ENCODE assay signal across 9 cellular contexts in the genomic region with DNA sequence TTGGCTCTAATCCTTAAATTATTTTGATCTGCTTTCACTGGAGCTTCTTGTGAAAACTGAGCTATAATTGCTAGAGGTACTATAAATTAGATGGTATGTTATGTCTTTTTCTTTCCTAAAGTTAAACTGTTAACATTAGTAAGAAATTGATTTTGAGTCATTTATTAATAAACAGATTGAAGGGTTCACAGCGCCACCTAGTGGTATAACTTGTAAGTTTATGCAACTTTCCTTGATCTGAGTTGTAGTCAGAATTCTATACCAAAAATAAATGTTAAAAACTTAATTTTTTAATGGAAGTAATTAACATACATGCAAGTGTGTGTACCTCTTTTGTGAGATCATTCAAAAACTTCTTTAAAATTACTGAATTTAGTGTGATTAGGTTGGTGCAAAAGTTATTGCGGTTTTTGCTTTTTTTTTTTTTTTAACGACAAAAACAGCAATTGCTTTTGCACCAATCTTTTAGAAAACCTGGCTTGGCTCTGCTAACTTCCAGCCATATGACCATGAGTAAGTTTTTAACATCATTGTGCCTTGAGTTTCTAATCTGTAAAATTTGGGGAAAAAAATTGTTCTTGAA.
DNase-seq lines count a peak whose midpoint lies in the region; ATAC-seq, FAIRE-seq and TF ChIP-seq lines count a peak whose summit lies in the region.
"Had no signal": no experiment of that assay in that cellular context is flagged by ENCODE, and none has a peak within 500 bp of the region (broad histone marks: within the 10 kb centered on the region; RNA-seq: fewer than 3 reads in every experiment).

No MANE protein-coding gene starts in this region.

- peak; percentile 89 for FAIRE-seq in endometrium (lab: Jason Lieb, UNC)

- H4K20me1 ChIP-seq in OCI-LY7 (ENCODE audit: insufficient read depth, low read length), result no peaks in the 10 kb centered on the region
- no peaks in the 10 kb centered on the region for H4K20me1 ChIP-seq in osteoblast (ENCODE audit: insufficient read depth, low read length)
- H4K20me1 ChIP-seq: BLaER1 had no signal

- H3K27ac ChIP-seq in OCI-LY7 (ENCODE audit: low read depth, low read length, poor library complexity, severe bottlenecking) (no peak overlapping the region), osteoblast (ENCODE audit: low read depth, low read length) (no peak overlapping the region)
- H3K27ac ChIP-seq: BLaER1 had no signal

- CTCF ChIA-PET in OCI-LY7 (lab: Charles Lee; ENCODE audit: unreplicated experiment), result interaction anchor here (1.0 kb wide), 1 partner anchor 18 kb away, joined by 3 read pairs; no protein-coding TSS in a partner anchor

- no peak for ATAC-seq in GM19452 (IDR thresholded peaks at IDR 0.05; ENCODE audit: unreplicated experiment)

- H3K4me1 ChIP-seq in OCI-LY7 (ENCODE audit: insufficient read depth, low read length, poor library complexity, severe bottlenecking) (no peaks in the 10 kb centered on the region), osteoblast (ENCODE audit: insufficient read depth, low read length) (no peaks in the 10 kb centered on the region)

- DNase-seq in DMS153 treated with DMSO at 0.1 percent for 48 hours (lab: John Stamatoyannopoulos, UW; ENCODE audit: unreplicated experiment) (peak; percentile 6), DMS153 (lab: John Stamatoyannopoulos, UW) (no peak), GM20000 (ENCODE audit: low spot score) (peak; percentile 46), OCI-LY7 (ENCODE audit: low spot score) (peak; percentile 59), osteoblast (ENCODE audit: insufficient read length, low spot score, missing footprints) (no peak), mesenteric fat pad (ENCODE audit: low spot score) (no peak)

- no peak overlapping the region for H2AFZ ChIP-seq in OCI-LY7 (ENCODE audit: low read length)
- no peak overlapping the region for H2AFZ ChIP-seq in osteoblast (ENCODE audit: low read length)

- no peaks in the 10 kb centered on the region for H3K9me2 ChIP-seq in OCI-LY7 (ENCODE audit: insufficient read depth, low read length)

- H3K4me2 ChIP-seq in OCI-LY7 (ENCODE audit: low read length) (no peak overlapping the region), osteoblast (ENCODE audit: insufficient read depth, low read length) (no peak overlapping the region)
- H3K4me2 ChIP-seq: BLaER1 had no signal

- intact Hi-C loops in OCI-LY7 (cut with micrococcal nuclease; ENCODE audit: unreplicated experiment), result no loop called here

- H3K36me3 ChIP-seq in OCI-LY7 (ENCODE audit: insufficient read depth, low read length) (no peaks in the 10 kb centered on the region), osteoblast (ENCODE audit: insufficient read depth, low read length) (no peaks in the 10 kb centered on the region)
- H3K36me3 ChIP-seq: BLaER1 had no signal

- no peaks in the 10 kb centered on the region for H3K79me2 ChIP-seq in OCI-LY7 (ENCODE audit: insufficient read depth, low read depth, low read length)
- no peaks in the 10 kb centered on the region for H3K79me2 ChIP-seq in osteoblast (ENCODE audit: insufficient read depth, low read length)

- peaks cover 4% of the 10 kb centered on the region for H3K27me3 ChIP-seq in osteoblast (ENCODE audit: insufficient read depth, low read length)
- H3K27me3 ChIP-seq: BLaER1 had no signal

- H3K4me3 ChIP-seq in OCI-LY7 (ENCODE audit: low read depth, low read length, poor library complexity, severe bottlenecking), result no peak overlapping the region
- H3K4me3 ChIP-seq in osteoblast (ENCODE audit: insufficient read depth, low read length), result no peak overlapping the region
- H3K4me3 ChIP-seq: BLaER1 had no signal

- BruUV-seq in OCI-LY7 (replicated peaks; lab: Mats Ljungman, UMichigan), result no TSS peak

- H3K9me3 ChIP-seq in OCI-LY7 (ENCODE audit: low read length) (no peaks in the 10 kb centered on the region), osteoblast (ENCODE audit: low read depth, low read length) (no peaks in the 10 kb centered on the region)
- H3K9me3 ChIP-seq: BLaER1 had no signal

- POLR2A ChIA-PET in OCI-LY7 (lab: Charles Lee), result interaction anchor here (0.7 to 1.4 kb wide), 3 partner anchors 15 to 677 kb away, joined by 3 to 5 read pairs (median 4); no protein-coding TSS in a partner anchor

- TF ChIP-seq CTCF in GM20000 (IDR thresholded peaks at IDR 0.05; ENCODE audit: extremely low read depth, missing control alignments) (peak; percentile 18), OCI-LY7 (conservative IDR thresholded peaks at IDR 0.05; ENCODE audit: low read length) (peak; percentile 95), osteoblast (IDR thresholded peaks at IDR 0.05; ENCODE audit: extremely low read depth, low read depth, low read length) (peak; percentile 69)

Comparison
In these comparisons a context has a peak if more than half of its experiments do, and no peak if none do; other contexts are left out.
1. DNase-seq: peak in DMS153 treated with DMSO at 0.1 percent for 48 hours (single experiment), GM20000 (single experiment) and OCI-LY7 (single experiment); none in DMS153 (single experiment), osteoblast (single experiment) and mesenteric fat pad (single experiment).
2. CTCF ChIP-seq: peak in every context shown above with its lines; median percentile 95 in OCI-LY7; 69 in osteoblast; 18 in GM20000.